Comparison of ENCODE assay signal across 8 cellular contexts in genomic region chr12:112125250-112125999, GRCh38. TPM values are rescaled to one million over a fixed set of nuclear protein-coding genes. Genes with fewer than 3 reads are reported as not detected.
DNase-seq lines count a peak whose midpoint lies in the region; ATAC-seq, FAIRE-seq and TF ChIP-seq lines count a peak whose summit lies in the region.

Gene TRAFD1, plus strand, starts transcription at chr12:112125560. Its CDS starts 4,963 bp downstream, at chr12:112130523.

- ATAC-seq in GM21526 (IDR thresholded peaks at IDR 0.05; ENCODE audit: low FRiP score, unreplicated experiment): peak; percentile 90

- dilution Hi-C loops in endothelial cell of umbilical vein (cut with MboI; ENCODE audit: extremely low pct_ligation_motif_present, low sequenced_read_pairs): no loop called here

- H3K9ac ChIP-seq in endothelial cell of umbilical vein (replicated peaks; ENCODE audit: extremely low read depth, insufficient read depth, low read length): peak within 1 kb of the TSS; percentile 82

- CTCF ChIA-PET in OCI-LY7 (lab: Charles Lee; ENCODE audit: unreplicated experiment): interaction anchor here (0.6 to 0.7 kb wide), 3 partner anchors 17 to 604 kb away, joined by 3 to 4 read pairs (median 3); partner anchors contain the start of gene NAA25
- CTCF ChIA-PET in endothelial cell of umbilical vein (lab: Charles Lee): interaction anchor here (0.6 to 2.7 kb wide), 5 partner anchors 9 to 134 kb away, joined by 3 to 12 read pairs (median 6); partner anchors contain the start of gene NAA25

- intact Hi-C loops in OCI-LY7 (cut with micrococcal nuclease; ENCODE audit: unreplicated experiment) (no loop called here), endothelial cell of umbilical vein (cut with micrococcal nuclease) (loop anchor here (1.0 to 2.0 kb wide), 2 partner anchors 9 to 17 kb away; partner anchors contain the start of gene NAA25)

- BruUV-seq in OCI-LY7 (replicated peaks; lab: Mats Ljungman, UMichigan): no TSS peak
- TSS peak; percentile 32 for BruUV-seq in endothelial cell of umbilical vein (replicated peaks; lab: Mats Ljungman, UMichigan)

- H3K27ac ChIP-seq in OCI-LY7 (ENCODE audit: low read depth, low read length, poor library complexity, severe bottlenecking) (peak within 1 kb of the TSS; percentile 26), endothelial cell of umbilical vein (ENCODE audit: insufficient read depth, low read depth, low read length) (peak within 1 kb of the TSS; percentile 44)

- peak within 1 kb of the TSS; percentile 79 for H3K4me3 ChIP-seq in OCI-LY7 (ENCODE audit: low read depth, low read length, poor library complexity, severe bottlenecking)
- H3K4me3 ChIP-seq in endothelial cell of umbilical vein (replicated peaks in 1 of 3; ENCODE audit: insufficient read depth in 1 of 3, low read depth in 1 of 3, low read length in 3 of 3): peak within 1 kb of the TSS; percentile 52 to 64 (median 61)

- POLR2A ChIA-PET in OCI-LY7 (lab: Charles Lee): interaction anchor here (0.5 to 3.3 kb wide), 7 partner anchors 9 to 611 kb away, joined by 3 to 36 read pairs (median 4); partner anchors contain the start of genes ERP29 and NAA25
- POLR2A ChIA-PET in endothelial cell of umbilical vein (lab: Charles Lee): interaction anchor here (0.7 to 1.8 kb wide), 5 partner anchors 9 to 29 kb away, joined by 3 to 13 read pairs (median 4); partner anchors contain the start of gene NAA25

- peak; percentile 98 for TF ChIP-seq POLR2A in endothelial cell of umbilical vein (IDR thresholded peaks at IDR 0.05; ENCODE audit: low read depth, low read length)

- FAIRE-seq in D721Med (lab: Jason Lieb, UNC) (no peak), endothelial cell of umbilical vein (lab: Jason Lieb, UNC) (peak; percentile 99)

- TF ChIP-seq CTCF in D721Med (IDR thresholded peaks at IDR 0.05; ENCODE audit: insufficient read depth, missing control alignments) (no peak), OCI-LY7 (conservative IDR thresholded peaks at IDR 0.05; ENCODE audit: low read length) (no peak), endothelial cell of umbilical vein (IDR thresholded peaks at IDR 0.05; ENCODE audit: extremely low read depth in 1 of 2, insufficient read depth in 1 of 2, low read depth in 1 of 2, low read length in 2 of 2) (no peak)

- DNase-seq in D721Med (ENCODE audit: insufficient read length, low spot score) (peak; percentile 97), HuH-7.5 (ENCODE audit: low spot score) (peak; percentile 96), OCI-LY7 (ENCODE audit: low spot score) (peak; percentile 98), activated T-cell treated with anti-CD3 and anti-CD28 coated beads for 1 hour (ENCODE audit: low read depth) (peak; percentile 98), endothelial cell of umbilical vein (ENCODE audit: low read depth, low spot score) (peak; percentile 99), midbrain (lab: John Stamatoyannopoulos, UW) (peak; percentile 98)
- peak; percentile 96 to 97 for DNase-seq in stimulated activated CD8-positive, alpha-beta memory T cell treated with anti-CD3 and anti-CD28 coated beads, Interleukin-2, amount 100 ng/mL, for 1 hour (ENCODE audit: low read depth in 2 of 2)

- H3K79me2 ChIP-seq in OCI-LY7 (ENCODE audit: insufficient read depth, low read depth, low read length) (no peaks in the 10 kb centered on the region), endothelial cell of umbilical vein (ENCODE audit: control insufficient read depth, insufficient read depth, low read length) (peaks cover 5% of the 10 kb centered on the region)

- H4K20me1 ChIP-seq in OCI-LY7 (ENCODE audit: insufficient read depth, low read length) (no peaks in the 10 kb centered on the region), endothelial cell of umbilical vein (replicated peaks; ENCODE audit: control insufficient read depth, extremely low read depth, insufficient read depth, low read length) (no peaks in the 10 kb centered on the region)

- peak within 1 kb of the TSS; percentile 46 for H2AFZ ChIP-seq in OCI-LY7 (ENCODE audit: low read length)
- H2AFZ ChIP-seq in endothelial cell of umbilical vein (ENCODE audit: low read depth, low read length): peak within 1 kb of the TSS; percentile 80

- H3K4me1 ChIP-seq in OCI-LY7 (ENCODE audit: insufficient read depth, low read length, poor library complexity, severe bottlenecking) (peaks cover 25% of the 10 kb centered on the region), endothelial cell of umbilical vein (ENCODE audit: control insufficient read depth, extremely low read depth, insufficient read depth, low read length) (peaks cover 14% of the 10 kb centered on the region)

- H3K9me3 ChIP-seq in OCI-LY7 (ENCODE audit: low read length) (no peaks in the 10 kb centered on the region), endothelial cell of umbilical vein (replicated peaks; ENCODE audit: control insufficient read depth, insufficient read depth, low read length) (no peaks in the 10 kb centered on the region)

- no peaks in the 10 kb centered on the region for H3K9me2 ChIP-seq in OCI-LY7 (ENCODE audit: insufficient read depth, low read length)

- H3K27me3 ChIP-seq in endothelial cell of umbilical vein (ENCODE audit: control insufficient read depth in 2 of 2, insufficient read depth in 2 of 2, low read length in 2 of 2): peaks cover 0 to 2% of the 10 kb centered on the region in 2 experiments

- no peaks in the 10 kb centered on the region for H3K9me1 ChIP-seq in endothelial cell of umbilical vein (replicated peaks; ENCODE audit: control insufficient read depth, extremely low read depth, insufficient read depth, low read length)

- H3K4me2 ChIP-seq in OCI-LY7 (ENCODE audit: low read length) (peak within 1 kb of the TSS; percentile 89), endothelial cell of umbilical vein (ENCODE audit: insufficient read depth, low read length) (peak within 1 kb of the TSS; percentile 44)

- H3K36me3 ChIP-seq in OCI-LY7 (ENCODE audit: insufficient read depth, low read length) (no peaks in the 10 kb centered on the region), endothelial cell of umbilical vein (ENCODE audit: control insufficient read depth in 2 of 2, extremely low read depth in 1 of 2, insufficient read depth in 2 of 2, low read length in 2 of 2) (no peaks in the 10 kb centered on the region)

TF ChIP-seq in endothelial cell of umbilical vein, 7 proteins besides CTCF, POLR2A, EP300 and RAD21:
- TF ChIP-seq MAX (IDR thresholded peaks at IDR 0.05; ENCODE audit: insufficient read depth, insufficient read length) (no peak), POLR2AphosphoS5 (IDR thresholded peaks at IDR 0.05; ENCODE audit: insufficient read depth, low read depth, low read length) (peak; percentile 92), GATA2 (IDR thresholded peaks at IDR 0.05; ENCODE audit: insufficient read depth, insufficient read length, low read depth, low read length) (no peak), FOS (IDR thresholded peaks at IDR 0.05; ENCODE audit: borderline replicate concordance, insufficient read depth, low read length) (no peak), EZH2 (IDR thresholded peaks at IDR 0.05; ENCODE audit: borderline replicate concordance, low read depth, low read length, severe bottlenecking) (no peak), JUN (IDR thresholded peaks at IDR 0.05; ENCODE audit: borderline replicate concordance, insufficient read depth, insufficient read length, low read depth) (no peak), MYC (IDR thresholded peaks at IDR 0.05; ENCODE audit: low read depth, low read length) (no peak)
TF ChIP-seq in endothelial cell of umbilical vein: peak in this region for 1.

RNA-seq across cellular contexts. Expression of gene TRAFD1, which starts in this region (rescaled TPM):
- 14.3 and 21.0 TPM in 2 replicates for total RNA-seq in OCI-LY7 (2014; rRNA removed; shearing (Covaris generic))
- total RNA-seq in OCI-LY7 (2022): 19.4 and 24.2 TPM in 2 replicates
- 22.4 and 24.9 TPM in 2 replicates for total RNA-seq in endothelial cell of umbilical vein
- 17.3 and 20.3 TPM in 2 replicates for polyA plus RNA-seq in endothelial cell of umbilical vein
- 20.3 and 20.5 TPM in 2 replicates for polyA plus RNA-seq in endothelial cell of umbilical vein (2011; cell fraction: cytosol; rRNA removed)
- 20.3 and 22.4 TPM in 2 replicates for polyA plus RNA-seq in endothelial cell of umbilical vein (2011; cell fraction: nucleus; rRNA removed)
- 26.9 and 28.5 TPM in 2 replicates for polyA plus RNA-seq in endothelial cell of umbilical vein (2012)
- polyA minus RNA-seq in endothelial cell of umbilical vein: 23.1 and 27.4 TPM in 2 replicates
- 16.3 TPM for polyA minus RNA-seq in endothelial cell of umbilical vein (2011; cell fraction: cytosol; rRNA and poly(A)+ RNA removed)
- polyA minus RNA-seq in endothelial cell of umbilical vein (2011; cell fraction: nucleus; rRNA and poly(A)+ RNA removed): 7.1 and 10.6 TPM in 2 replicates

Comparison
In these comparisons a context has a peak if more than half of its experiments do, and no peak if none do; other contexts are left out.
1. Peak in every context shown above with its lines: DNase-seq, ATAC-seq, H3K4me3 ChIP-seq and H3K27ac ChIP-seq.